8 cellular contexts compared by ENCODE assay signal in genomic region chr3:45688194-45688881, GRCh38. TPM values are rescaled to one million over a fixed set of nuclear protein-coding genes. Genes with fewer than 3 reads are reported as not detected.
A peak's percentile ranks its signal among the peaks of the same experiment; 100 is the strongest.
DNase-seq lines count a peak whose midpoint lies in the region; ATAC-seq and TF ChIP-seq lines count a peak whose summit lies in the region.

No MANE protein-coding gene starts in this region.

- peak in 4 of 10 experiments; percentile 12 to 46 (median 26) for DNase-seq in CD4-positive, alpha-beta T cell
- DNase-seq in NCI-H2227 treated with DMSO at 0.1 percent for 48 hours (lab: John Stamatoyannopoulos, UW) (peak; percentile 57), fibroblast of lung (ENCODE audit: low read depth in 2 of 2) (peak; percentile 22 to 35), neural progenitor cell (ENCODE audit: low spot score) (peak; percentile 81), NCI-H187 treated with DMSO at 0.1 percent for 48 hours (lab: John Stamatoyannopoulos, UW) (no peak)
- peak; percentile 71 for DNase-seq in activated CD8-positive, alpha-beta memory T cell treated with anti-CD3 and anti-CD28 coated beads, Interleukin-2, amount 10 ng/mL, durations not matched to agents 7 days and 5 days

- intact Hi-C loops in CD4-positive, alpha-beta T cell (cut with DNase I, micrococcal nuclease): loop anchor here in 1 of 2 experiments (1.0 kb wide), 1 partner anchor 23 kb away; no protein-coding TSS in a partner anchor

- H3K4me3 ChIP-seq in fibroblast of lung (replicated peaks in 1 of 4; ENCODE audit: control extremely low read depth in 1 of 4, insufficient read depth in 1 of 4, low read depth in 3 of 4, low read length in 4 of 4): peak overlapping the region; percentile 60 to 94 (median 68)
- H3K4me3 ChIP-seq in neural progenitor cell: peak overlapping the region; percentile 90

- POLR2A ChIA-PET in CD4-positive, alpha-beta T cell (lab: Charles Lee): interaction anchor here (0.6 to 4.2 kb wide), 9 partner anchors 12 to 1350 kb away, joined by 3 to 26 read pairs (median 4); partner anchors contain the start of gene TCAIM

- H3K27ac Mint-ChIP-seq in CD4-positive, alpha-beta T cell: peak overlapping the region; percentile 99
- peak overlapping the region; percentile 87 for H3K27ac Mint-ChIP-seq in activated CD8-positive, alpha-beta memory T cell treated with anti-CD3 and anti-CD28 coated beads, Interleukin-2, amount 10 ng/mL, durations not matched to agents 7 days and 5 days
- peak overlapping the region; percentile 98 for H3K27ac Mint-ChIP-seq in neural progenitor cell

- H3F3A ChIP-seq in neural progenitor cell (ENCODE audit: low read depth): peaks cover 19% of the 10 kb centered on the region

- peaks cover 63% of the 10 kb centered on the region for H3K4me1 Mint-ChIP-seq in CD4-positive, alpha-beta T cell (ENCODE audit: low read depth)
- peaks cover 34% of the 10 kb centered on the region for H3K4me1 Mint-ChIP-seq in activated CD8-positive, alpha-beta memory T cell treated with anti-CD3 and anti-CD28 coated beads, Interleukin-2, amount 10 ng/mL, durations not matched to agents 7 days and 5 days
- H3K4me1 Mint-ChIP-seq in neural progenitor cell: peaks cover 23% of the 10 kb centered on the region

- H2AFZ ChIP-seq in fibroblast of lung (ENCODE audit: low read length) (peak overlapping the region; percentile 10), neural progenitor cell (replicated peaks) (peak overlapping the region; percentile 94)

- H3K36me3 Mint-ChIP-seq in CD4-positive, alpha-beta T cell (ENCODE audit: low read depth): peaks cover 48% of the 10 kb centered on the region
- peaks cover 25% of the 10 kb centered on the region for H3K36me3 Mint-ChIP-seq in activated CD8-positive, alpha-beta memory T cell treated with anti-CD3 and anti-CD28 coated beads, Interleukin-2, amount 10 ng/mL, durations not matched to agents 7 days and 5 days
- peaks cover 9% of the 10 kb centered on the region for H3K36me3 Mint-ChIP-seq in neural progenitor cell

- no peaks in the 10 kb centered on the region for H3K9me3 ChIP-seq in CD4-positive, alpha-beta T cell (ENCODE audit: control insufficient read depth, low read length)
- no peaks in the 10 kb centered on the region for H3K9me3 ChIP-seq in fibroblast of lung (ENCODE audit: control insufficient read depth, insufficient read depth, low read depth, low read length)
- no peaks in the 10 kb centered on the region for H3K9me3 ChIP-seq in neural progenitor cell (ENCODE audit: low read depth)

- no peaks in the 10 kb centered on the region for H3K27me3 ChIP-seq in CD4-positive, alpha-beta T cell (ENCODE audit: control insufficient read depth, insufficient read depth, low read length)
- H3K27me3 ChIP-seq in fibroblast of lung (ENCODE audit: control insufficient read depth, insufficient read depth, low read length): no peaks in the 10 kb centered on the region
- no peaks in the 10 kb centered on the region for H3K27me3 ChIP-seq in neural progenitor cell

- peak overlapping the region; percentile 94 for H3K4me3 Mint-ChIP-seq in CD4-positive, alpha-beta T cell
- H3K4me3 Mint-ChIP-seq in activated CD8-positive, alpha-beta memory T cell treated with anti-CD3 and anti-CD28 coated beads, Interleukin-2, amount 10 ng/mL, durations not matched to agents 7 days and 5 days: peak overlapping the region; percentile 81
- peak overlapping the region; percentile 87 for H3K4me3 Mint-ChIP-seq in neural progenitor cell

- CTCF ChIA-PET in CD4-positive, alpha-beta T cell (lab: Charles Lee): interaction anchor here (3.6 kb wide), 1 partner anchor 28 kb away, joined by 27 read pairs; no protein-coding TSS in a partner anchor
- CTCF ChIA-PET in activated CD8-positive, alpha-beta memory T cell treated with anti-CD3 and anti-CD28 coated beads, Interleukin-2, amount 10 ng/mL, durations not matched to agents 7 days and 5 days (lab: Charles Lee): interaction anchor here (1.3 to 4.3 kb wide), 2 partner anchors 22 to 28 kb away, joined by 4 to 29 read pairs; no protein-coding TSS in a partner anchor

- no peaks in the 10 kb centered on the region for H4K20me1 ChIP-seq in fibroblast of lung (ENCODE audit: control insufficient read depth, extremely low read depth, insufficient read depth, low read length)
- peaks cover 23% of the 10 kb centered on the region for H4K20me1 ChIP-seq in neural progenitor cell (ENCODE audit: low read depth)

- peak; percentile 0 for ATAC-seq in CD4-positive, alpha-beta T cell (ENCODE audit: poor library complexity)
- ATAC-seq in GM21723 (IDR thresholded peaks at IDR 0.05; ENCODE audit: unreplicated experiment) (peak; percentile 1), HG03439 (IDR thresholded peaks at IDR 0.05; ENCODE audit: unreplicated experiment) (no peak)
- ATAC-seq in activated CD8-positive, alpha-beta memory T cell treated with anti-CD3 and anti-CD28 coated beads, Interleukin-2, amount 10 ng/mL, durations not matched to agents 7 days and 5 days: no peak

- TF ChIP-seq CTCF in CD4-positive, alpha-beta T cell (IDR thresholded peaks at IDR 0.05): no peak
- TF ChIP-seq CTCF in fibroblast of lung (conservative IDR thresholded peaks at IDR 0.05 in 1 of 2, IDR thresholded peaks at IDR 0.05 in 1 of 2; ENCODE audit: low read depth in 1 of 2, low read length in 2 of 2) (no peak), neural progenitor cell (IDR thresholded peaks at IDR 0.05) (no peak)

- H3K27me3 Mint-ChIP-seq in CD4-positive, alpha-beta T cell: peaks cover 7% of the 10 kb centered on the region
- H3K27me3 Mint-ChIP-seq in activated CD8-positive, alpha-beta memory T cell treated with anti-CD3 and anti-CD28 coated beads, Interleukin-2, amount 10 ng/mL, durations not matched to agents 7 days and 5 days: peaks cover 3% of the 10 kb centered on the region
- peaks cover 10% of the 10 kb centered on the region for H3K27me3 Mint-ChIP-seq in neural progenitor cell (ENCODE audit: insufficient read depth, low read depth)

- H3K79me2 ChIP-seq in fibroblast of lung (ENCODE audit: control insufficient read depth, insufficient read depth, low read length) (peaks cover 39% of the 10 kb centered on the region), neural progenitor cell (ENCODE audit: low read depth) (peaks cover 40% of the 10 kb centered on the region)

- H3K9ac ChIP-seq in fibroblast of lung (ENCODE audit: insufficient read depth, low read length): no peak overlapping the region
- H3K9ac ChIP-seq in neural progenitor cell: peak overlapping the region; percentile 1

- H3K4me2 ChIP-seq in fibroblast of lung (ENCODE audit: extremely low read depth, insufficient read depth, low read length): peak overlapping the region; percentile 98
- peak overlapping the region; percentile 71 for H3K4me2 ChIP-seq in neural progenitor cell

- peak overlapping the region; percentile 91 for H3K27ac ChIP-seq in CD4-positive, alpha-beta T cell (ENCODE audit: low read depth, low read length)
- H3K27ac ChIP-seq in fibroblast of lung (ENCODE audit: insufficient read depth, low read length) (peak overlapping the region; percentile 6), neural progenitor cell (peak overlapping the region; percentile 40)

- H3K9me3 Mint-ChIP-seq in CD4-positive, alpha-beta T cell: peaks cover 2% of the 10 kb centered on the region
- H3K9me3 Mint-ChIP-seq in activated CD8-positive, alpha-beta memory T cell treated with anti-CD3 and anti-CD28 coated beads, Interleukin-2, amount 10 ng/mL, durations not matched to agents 7 days and 5 days (ENCODE audit: low read depth): no peaks in the 10 kb centered on the region
- peaks cover 5% of the 10 kb centered on the region for H3K9me3 Mint-ChIP-seq in neural progenitor cell

- peaks cover 6% of the 10 kb centered on the region for H3K4me1 ChIP-seq in fibroblast of lung (ENCODE audit: control insufficient read depth, extremely low read depth, insufficient read depth, low read length)
- H3K4me1 ChIP-seq in neural progenitor cell: peaks cover 10% of the 10 kb centered on the region

- H3K36me3 ChIP-seq in fibroblast of lung (ENCODE audit: control insufficient read depth, insufficient read depth, low read length): peaks cover 2% of the 10 kb centered on the region
- H3K36me3 ChIP-seq in neural progenitor cell: no peaks in the 10 kb centered on the region

RNA-seq across cellular contexts. Expression of gene SACM1L, which starts 0.9 kb away (rescaled TPM):
- 10 to 100 TPM; 41.9 to 44.3 TPM for total RNA-seq in CD4-positive, alpha-beta T cell
- 10 to 100 TPM; 71.6 to 88.7 TPM for total RNA-seq in activated CD8-positive, alpha-beta memory T cell treated with anti-CD3 and anti-CD28 coated beads, Interleukin-2, amount 10 ng/mL, durations not matched to agents 7 days and 5 days
- total RNA-seq in fibroblast of lung (30.0 and 41.8 TPM in 2 replicates), neural progenitor cell (ENCODE audit: low replicate concordance) (46.7 and 61.8 TPM in 2 replicates)
- polyA plus RNA-seq in fibroblast of lung: 27.1 and 33.3 TPM in 2 replicates
- 23.3 and 27.6 TPM in 2 replicates for polyA plus RNA-seq in fibroblast of lung (2012)
- 5.0 and 5.6 TPM in 2 replicates for polyA minus RNA-seq in fibroblast of lung (ENCODE audit: low replicate concordance)

Comparison
In these comparisons a context has a peak if more than half of its experiments do, and no peak if none do; other contexts are left out.
1. ATAC-seq: peak in CD4-positive, alpha-beta T cell (single experiment) and GM21723 (single experiment); none in activated CD8-positive, alpha-beta memory T cell treated with anti-CD3 and anti-CD28 coated beads, Interleukin-2, amount 10 ng/mL, durations not matched to agents 7 days and 5 days (single experiment) and HG03439 (single experiment).
2. H3K27ac ChIP-seq: peak in every context shown above with its lines; median percentile 91 in CD4-positive, alpha-beta T cell; 40 in neural progenitor cell; 6 in fibroblast of lung.
3. Peak in every context shown above with its lines, with median percentiles within 50 percentile points of each other: H3K27ac Mint-ChIP-seq and H3K4me3 Mint-ChIP-seq.